1 cellular context compared by ENCODE assay signal in genomic region chr1:149888160-149888998, GRCh38.
TF ChIP-seq lines count a peak whose summit lies in the region.

No MANE protein-coding gene starts in this region.

TF ChIP-seq in liver, 16 proteins besides CTCF, POLR2A, EP300 and RAD21 (continued from another document):
- TF ChIP-seq GABPA (IDR thresholded peaks at IDR 0.05 in 1 of 2, conservative IDR thresholded peaks at IDR 0.05 in 1 of 2): no peak
- TF ChIP-seq EGR1 (IDR thresholded peaks at IDR 0.05; ENCODE audit: low read depth in 2 of 2): no peak
- TF ChIP-seq TAF1 (conservative IDR thresholded peaks at IDR 0.05): no peak
- peak; percentile 39 for TF ChIP-seq MAX (IDR thresholded peaks at IDR 0.05)
TF ChIP-seq in liver: peak in this region for 8.
